ENCODE assay signal across 8 cellular contexts in the genomic region with DNA sequence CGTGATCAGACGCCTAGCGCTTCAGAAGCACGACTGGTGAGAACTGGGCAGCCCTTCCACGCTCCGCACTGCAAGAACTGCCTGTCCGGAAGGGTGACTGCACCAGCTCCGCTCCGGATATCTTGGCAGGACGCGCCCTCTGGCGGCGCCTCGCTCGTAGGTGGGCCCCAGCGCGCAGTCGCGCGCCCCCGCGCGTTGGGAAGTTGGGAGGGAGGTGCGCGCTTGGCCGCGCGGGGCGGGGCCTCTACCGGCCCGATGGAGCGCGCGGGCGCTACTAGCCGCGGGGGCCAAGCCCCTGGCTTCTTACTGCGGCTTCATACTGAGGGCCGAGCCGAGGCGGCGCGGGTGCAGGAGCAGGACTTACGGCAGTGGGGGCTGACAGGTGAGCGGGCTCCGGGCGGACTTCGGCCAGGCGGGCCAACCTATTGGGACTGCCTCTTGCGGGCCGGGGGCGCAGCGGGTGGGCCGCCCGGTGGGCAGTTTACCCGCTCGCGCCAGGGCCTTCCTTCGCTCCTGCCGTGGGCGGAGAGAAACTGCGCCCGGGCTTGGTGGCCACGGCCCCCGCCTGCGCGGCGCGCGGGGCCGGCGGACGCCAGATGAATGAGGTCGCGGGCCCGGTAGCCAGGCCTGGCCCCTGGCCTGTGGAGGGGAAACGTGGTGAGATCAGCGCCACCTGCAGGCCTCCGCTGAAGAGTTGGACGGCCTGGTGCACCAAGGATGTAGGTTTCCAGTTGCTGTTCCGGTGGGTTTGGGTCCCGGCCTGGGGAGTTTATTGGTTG. TPM values are rescaled to one million over a fixed set of nuclear protein-coding genes. Genes with fewer than 3 reads are reported as not detected.
A peak's percentile ranks its signal among the peaks of the same experiment; 100 is the strongest.
DNase-seq lines count a peak whose midpoint lies in the region; TF ChIP-seq lines count a peak whose summit lies in the region.

Gene CHD1L (plus strand): TSS at position 236 of the 779 bp plus-strand sequence. CDS start 20 bp downstream, at position 256.

- no peak within 1 kb of the TSS for H2AFZ ChIP-seq in H9 (ENCODE audit: low read length)

- H2BK120ac ChIP-seq in H9 (ENCODE audit: low read depth, low read length, poor library complexity, severe bottlenecking) = no peak within 1 kb of the TSS

- H3K9ac ChIP-seq in H9 (ENCODE audit: extremely low read depth, insufficient read length, low read length) (peak within 1 kb of the TSS; percentile 62), stomach smooth muscle (ENCODE audit: low read length in 2 of 2) (peak within 1 kb of the TSS; percentile 78 to 81)

- H3K4me1 ChIP-seq in H9 (ENCODE audit: insufficient read depth, low read length) (peaks cover 13% of the 10 kb centered on the region), stomach smooth muscle (ENCODE audit: control insufficient read depth, insufficient read depth, low read length) (no peaks in the 10 kb centered on the region)

- H3K79me2 ChIP-seq in H9 (ENCODE audit: insufficient read depth, low read length) = peaks cover 18% of the 10 kb centered on the region; the same call in 1 of the 2 replicates

- no peak within 1 kb of the TSS for H2BK20ac ChIP-seq in H9 (ENCODE audit: low read depth, low read length, poor library complexity, severe bottlenecking)

- H3K9me3 Mint-ChIP-seq in H9 (no peaks in the 10 kb centered on the region), neural crest cell (no peaks in the 10 kb centered on the region)

- no peak within 1 kb of the TSS for H3T11ph ChIP-seq in H9 (ENCODE audit: low read length)

- WGBS in H9 (ENCODE audit: extremely low coverage, insufficient read length, low lambda C conversion rate) = no CpG with 5 or more reads among the region's 82 CpGs

- peak within 1 kb of the TSS; percentile 90 for H3K4me2 ChIP-seq in H9 (ENCODE audit: insufficient read depth, insufficient read length, low read length)

- H3K79me1 ChIP-seq in H9 (ENCODE audit: insufficient read depth, low read depth, low read length, poor library complexity, severe bottlenecking) = peaks cover 4% of the 10 kb centered on the region

- H3K27me3 Mint-ChIP-seq in H9 (ENCODE audit: low read depth) (no peaks in the 10 kb centered on the region), neural crest cell (ENCODE audit: low read depth) (peaks cover 2% of the 10 kb centered on the region)

- H3K4me3 Mint-ChIP-seq in H9 (peak within 1 kb of the TSS; percentile 90 to 91), neural crest cell (peak within 1 kb of the TSS; percentile 99)

- H3K56ac ChIP-seq in H9 (ENCODE audit: insufficient read length, low read depth, low read length) = no peak within 1 kb of the TSS

- peak; percentile 84 for TF ChIP-seq CTCF in H9 (conservative IDR thresholded peaks at IDR 0.05)
- peak; percentile 79 for TF ChIP-seq CTCF in fibroblast of villous mesenchyme (IDR thresholded peaks at IDR 0.05; ENCODE audit: insufficient read depth, low read depth, low read length)
- TF ChIP-seq CTCF in neural crest cell (conservative IDR thresholded peaks at IDR 0.05) = peak; percentile 77

- no peak within 1 kb of the TSS for H2BK12ac ChIP-seq in H9 (ENCODE audit: insufficient read length, low read depth, low read length)

- H4K5ac ChIP-seq in H9 (ENCODE audit: insufficient read length, low read depth, low read length) = no peak within 1 kb of the TSS

- peaks cover 4% of the 10 kb centered on the region for H3K23me2 ChIP-seq in H9 (ENCODE audit: insufficient read length, low read depth, low read length, poor library complexity, severe bottlenecking)

- H3K27ac Mint-ChIP-seq in H9 (peak within 1 kb of the TSS in 2 of 3 experiments; percentile 28 to 96; a peak in 5 of 7 replicates), neural crest cell (ENCODE audit: unreplicated experiment) (peak within 1 kb of the TSS; percentile 40)

- peak within 1 kb of the TSS; percentile 55 for H3K23ac ChIP-seq in H9 (ENCODE audit: insufficient read length, low read depth, low read length)

- H3K18ac ChIP-seq in H9 (ENCODE audit: insufficient read length, low read depth, low read length) = peak within 1 kb of the TSS; percentile 84

- H2BK5ac ChIP-seq in H9 (ENCODE audit: insufficient read length, low read length) = no peak within 1 kb of the TSS

- H3K9me3 ChIP-seq in H9 (ENCODE audit: control insufficient read depth, low read depth, low read length) (no peaks in the 10 kb centered on the region), stomach smooth muscle (ENCODE audit: control insufficient read depth in 2 of 2, low read length in 2 of 2) (no peaks in the 10 kb centered on the region)

- no peak within 1 kb of the TSS for H3K4ac ChIP-seq in H9 (ENCODE audit: low read depth, low read length)

- DNase-seq in G401 (ENCODE audit: low spot score) (peak; percentile 93), H9 (peak; percentile 95), M059J (ENCODE audit: low read depth) (peak; percentile 93), SHP77 (lab: John Stamatoyannopoulos, UW) (peak; percentile 97 to 98), fibroblast of villous mesenchyme (ENCODE audit: low read depth) (peak; percentile 95), neural crest cell (ENCODE audit: low read depth, low spot score) (peak; percentile 92)
- DNase-seq in activated effector memory CD4-positive, alpha-beta T cell treated with anti-CD3 and anti-CD28 coated beads, Interleukin-2, amount 50 U/mL, for 16 hours = peak; percentile 98

- peak within 1 kb of the TSS; percentile 95 for H3K14ac ChIP-seq in H9 (ENCODE audit: insufficient read depth, low read length)

- in situ Hi-C loops in G401 (cut with HindIII; ENCODE audit: low sequenced_read_pairs) = no loop called here

- no peak within 1 kb of the TSS for H2BK15ac ChIP-seq in H9 (ENCODE audit: low read depth, low read length)

- peak within 1 kb of the TSS; percentile 85 for H3K4me3 ChIP-seq in fibroblast of villous mesenchyme (ENCODE audit: low read depth, low read length)
- peak within 1 kb of the TSS; percentile 85 to 96 for H3K4me3 ChIP-seq in stomach smooth muscle (ENCODE audit: low read length in 2 of 2)

- H4K91ac ChIP-seq in H9 (ENCODE audit: insufficient read length, low read depth, low read length) = no peak within 1 kb of the TSS

- peaks cover 3% of the 10 kb centered on the region for H4K20me1 ChIP-seq in H9 (ENCODE audit: control insufficient read depth, insufficient read depth, insufficient read length)

- H4K8ac ChIP-seq in H9 (replicated peaks; ENCODE audit: insufficient read length, low read depth, low read length) = no peak within 1 kb of the TSS

- H3K36me3 ChIP-seq in stomach smooth muscle (ENCODE audit: control insufficient read depth in 2 of 2, insufficient read depth in 2 of 2, low read length in 2 of 2) = no peaks in the 10 kb centered on the region

- H2AK5ac ChIP-seq in H9 (ENCODE audit: insufficient read length, low read length) = no peak within 1 kb of the TSS

- H3K4me1 Mint-ChIP-seq in H9 (peaks cover 44 to 52% of the 10 kb centered on the region in 2 experiments), neural crest cell (peaks cover 37% of the 10 kb centered on the region)

- H3K36me3 Mint-ChIP-seq in H9 (ENCODE audit: insufficient read depth in 1 of 3, low read depth in 3 of 3) (peaks cover 0 to 4% (median 1%) of the 10 kb centered on the region in 3 experiments; a peak in 2 of 7 replicates), neural crest cell (ENCODE audit: low read depth) (peaks cover 6% of the 10 kb centered on the region)

- H3K27me3 ChIP-seq in H9 (ENCODE audit: insufficient read depth, low read length) (no peaks in the 10 kb centered on the region), stomach smooth muscle (ENCODE audit: control insufficient read depth in 1 of 2, insufficient read depth in 2 of 2, low read length in 2 of 2) (no peaks in the 10 kb centered on the region)

- no peak within 1 kb of the TSS for H3K27ac ChIP-seq in H9 (ENCODE audit: insufficient read length, low read depth, low read length)
- peak within 1 kb of the TSS; percentile 78 for H3K27ac ChIP-seq in stomach smooth muscle (ENCODE audit: low read length)

RNA-seq across cellular contexts. Expression of gene CHD1L, which starts in this region (rescaled TPM):
- total RNA-seq in G401 (2014; rRNA removed; shearing (Covaris generic)) = 64.8 and 76.5 TPM in 2 replicates
- total RNA-seq in H9 (2021) = 64.2 and 68.9 TPM in 2 replicates
- 20.3 and 25.8 TPM in 2 replicates for total RNA-seq in M059J (2014; rRNA removed; shearing (Covaris generic))
- total RNA-seq in fibroblast of villous mesenchyme = 30.0 and 37.6 TPM in 2 replicates
- 84.6 and 85.5 TPM in 2 replicates for total RNA-seq in neural crest cell
